ENCODE assay signal across 8 cellular contexts in the genomic region with DNA sequence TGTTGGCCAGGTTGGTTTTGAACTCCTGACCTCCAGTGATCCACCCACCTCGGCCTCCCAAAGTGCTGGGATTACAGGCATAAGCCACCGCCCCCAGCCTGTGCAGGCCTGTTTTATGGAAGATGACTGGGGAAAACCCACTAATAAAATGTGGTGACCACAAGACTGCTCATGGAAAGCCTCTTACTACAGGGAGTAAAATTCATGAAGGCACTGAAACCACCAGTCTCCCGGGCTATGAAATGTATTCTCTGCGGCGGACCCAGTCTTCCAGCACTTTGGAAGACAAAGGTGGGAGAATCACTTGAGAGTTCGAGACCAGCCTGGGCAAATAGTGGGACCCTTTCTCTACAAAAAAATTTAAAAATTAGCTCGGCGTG. TPM values are rescaled to one million over a fixed set of nuclear protein-coding genes. Genes with fewer than 3 reads are reported as not detected.
DNase-seq lines count a peak whose midpoint lies in the region; ATAC-seq and TF ChIP-seq lines count a peak whose summit lies in the region.
"Not testable (repeated sequence)": the region's sequence is repeated elsewhere in the genome, so short reads cannot be mapped to it uniquely, and the experiment has no call there.

No MANE protein-coding gene starts in this region.

- not testable (repeated sequence) for ATAC-seq in activated CD8-positive, alpha-beta memory T cell treated with anti-CD3 and anti-CD28 coated beads, Interleukin-2, amount 10 ng/mL, durations not matched to agents 7 days and 5 days; upper lobe of right lung
- ATAC-seq in sciatic nerve, result peak; percentile 5

- not testable (repeated sequence) for H3K9me3 Mint-ChIP-seq in activated CD8-positive, alpha-beta memory T cell treated with anti-CD3 and anti-CD28 coated beads, Interleukin-2, amount 10 ng/mL, durations not matched to agents 7 days and 5 days (ENCODE audit: low read depth)

- H3K4me3 ChIP-seq in GM08714 (ENCODE audit: low read length), result peak overlapping the region; percentile 78; the same call in 1 of the 2 replicates
- H3K4me3 ChIP-seq in OCI-LY1 (ENCODE audit: low read depth, low read length, poor library complexity, severe bottlenecking), result peak overlapping the region; percentile 70
- peak overlapping the region; percentile 67 to 75 for H3K4me3 ChIP-seq in cardiac fibroblast (replicated peaks in 1 of 2; ENCODE audit: low read depth in 2 of 2, low read length in 2 of 2)
- H3K4me3 ChIP-seq in fibroblast of villous mesenchyme (ENCODE audit: low read depth, low read length), result peak overlapping the region; percentile 83
- peak overlapping the region; percentile 54 for H3K4me3 ChIP-seq in mononuclear cell (ENCODE audit: low read length)
- H3K4me3 ChIP-seq in upper lobe of right lung, result peak overlapping the region; percentile 69

- intact Hi-C loops in sciatic nerve (cut with DNase I); upper lobe of right lung (cut with DNase I): not testable (repeated sequence)

- H3K9ac ChIP-seq in OCI-LY1 (ENCODE audit: low read length), result peak overlapping the region; percentile 71; the same call in 1 of the 2 replicates

- H3K27me3 Mint-ChIP-seq in activated CD8-positive, alpha-beta memory T cell treated with anti-CD3 and anti-CD28 coated beads, Interleukin-2, amount 10 ng/mL, durations not matched to agents 7 days and 5 days, result not testable (repeated sequence)

- peak overlapping the region; percentile 82 for H3K4me2 ChIP-seq in OCI-LY1 (ENCODE audit: low read length)

- not testable (repeated sequence) for H2AFZ ChIP-seq in OCI-LY1 (ENCODE audit: low read length)

- not testable (repeated sequence) for H3K9me3 ChIP-seq in OCI-LY1 (ENCODE audit: low read length); mononuclear cell (ENCODE audit: low read depth, low read length); upper lobe of right lung

- H3K36me3 Mint-ChIP-seq in activated CD8-positive, alpha-beta memory T cell treated with anti-CD3 and anti-CD28 coated beads, Interleukin-2, amount 10 ng/mL, durations not matched to agents 7 days and 5 days, result not testable (repeated sequence)

- not testable (repeated sequence) for H4K20me1 ChIP-seq in OCI-LY1 (ENCODE audit: insufficient read depth, low read length)

- peaks cover 14% of the 10 kb centered on the region for H3K4me1 Mint-ChIP-seq in activated CD8-positive, alpha-beta memory T cell treated with anti-CD3 and anti-CD28 coated beads, Interleukin-2, amount 10 ng/mL, durations not matched to agents 7 days and 5 days

- CTCF ChIA-PET in activated CD8-positive, alpha-beta memory T cell treated with anti-CD3 and anti-CD28 coated beads, Interleukin-2, amount 10 ng/mL, durations not matched to agents 7 days and 5 days (lab: Charles Lee), result not testable (repeated sequence)

- not testable (repeated sequence) for H3K27ac ChIP-seq in OCI-LY1 (ENCODE audit: low read depth, low read length, poor library complexity, severe bottlenecking)
- peak overlapping the region; percentile 93 for H3K27ac ChIP-seq in upper lobe of right lung

- TF ChIP-seq CTCF in OCI-LY1 (IDR thresholded peaks at IDR 0.05; ENCODE audit: low read length); cardiac fibroblast (IDR thresholded peaks at IDR 0.05; ENCODE audit: low read depth, low read length); fibroblast of villous mesenchyme (IDR thresholded peaks at IDR 0.05; ENCODE audit: insufficient read depth, low read depth, low read length); upper lobe of right lung (IDR thresholded peaks at IDR 0.05): not testable (repeated sequence)

- H3K27ac Mint-ChIP-seq in activated CD8-positive, alpha-beta memory T cell treated with anti-CD3 and anti-CD28 coated beads, Interleukin-2, amount 10 ng/mL, durations not matched to agents 7 days and 5 days, result peak overlapping the region; percentile 92

- not testable (repeated sequence) for H3K79me2 ChIP-seq in OCI-LY1 (ENCODE audit: insufficient read depth, low read length)

- DNase-seq in activated CD8-positive, alpha-beta memory T cell treated with anti-CD3 and anti-CD28 coated beads, Interleukin-2, amount 10 ng/mL, durations not matched to agents 7 days and 5 days; cardiac fibroblast (ENCODE audit: low read depth in 2 of 2); sciatic nerve (ENCODE audit: low spot score); upper lobe of right lung: not testable (repeated sequence)
- peak; percentile 37 for DNase-seq in fibroblast of villous mesenchyme (ENCODE audit: low read depth)

- not testable (repeated sequence) for H3K4me1 ChIP-seq in OCI-LY1 (ENCODE audit: insufficient read depth, low read length, severe bottlenecking); upper lobe of right lung
- peaks cover 13% of the 10 kb centered on the region for H3K4me1 ChIP-seq in mononuclear cell (ENCODE audit: insufficient read depth, low read length)

- H3K4me3 Mint-ChIP-seq in activated CD8-positive, alpha-beta memory T cell treated with anti-CD3 and anti-CD28 coated beads, Interleukin-2, amount 10 ng/mL, durations not matched to agents 7 days and 5 days, result peak overlapping the region; percentile 88

- H3K36me3 ChIP-seq in OCI-LY1 (ENCODE audit: insufficient read depth, low read length) (peaks cover 20% of the 10 kb centered on the region), upper lobe of right lung (peaks cover 12% of the 10 kb centered on the region)

- H3K9me2 ChIP-seq in OCI-LY1 (ENCODE audit: low read depth, low read length), result not testable (repeated sequence)

- not testable (repeated sequence) for H3F3A ChIP-seq in OCI-LY1 (ENCODE audit: insufficient read depth, low read length)

- H3K27me3 ChIP-seq in OCI-LY1 (ENCODE audit: insufficient read depth, low read length); mononuclear cell (ENCODE audit: insufficient read depth, low read length); upper lobe of right lung: not testable (repeated sequence)

RNA-seq across cellular contexts. Expression of a gene that starts 0.7 kb away (rescaled TPM):
- 10 to 100 TPM; 41.0 to 56.9 TPM for total RNA-seq in activated CD8-positive, alpha-beta memory T cell treated with anti-CD3 and anti-CD28 coated beads, Interleukin-2, amount 10 ng/mL, durations not matched to agents 7 days and 5 days
- total RNA-seq in fibroblast of villous mesenchyme (36.1 and 52.2 TPM in 2 replicates), mononuclear cell (15.7 TPM), sciatic nerve (30.5 TPM), upper lobe of right lung (33.1 TPM)

RNA-seq across cellular contexts. Expression of a gene that starts 18.1 kb away (rescaled TPM):
- total RNA-seq in activated CD8-positive, alpha-beta memory T cell treated with anti-CD3 and anti-CD28 coated beads, Interleukin-2, amount 10 ng/mL, durations not matched to agents 7 days and 5 days, result 10 to 100 TPM; 18.0 to 20.7 TPM
- total RNA-seq in fibroblast of villous mesenchyme (18.1 and 22.2 TPM in 2 replicates), mononuclear cell (36.7 TPM), sciatic nerve (76.8 TPM), upper lobe of right lung (46.5 TPM)
